In the genomic region with DNA sequence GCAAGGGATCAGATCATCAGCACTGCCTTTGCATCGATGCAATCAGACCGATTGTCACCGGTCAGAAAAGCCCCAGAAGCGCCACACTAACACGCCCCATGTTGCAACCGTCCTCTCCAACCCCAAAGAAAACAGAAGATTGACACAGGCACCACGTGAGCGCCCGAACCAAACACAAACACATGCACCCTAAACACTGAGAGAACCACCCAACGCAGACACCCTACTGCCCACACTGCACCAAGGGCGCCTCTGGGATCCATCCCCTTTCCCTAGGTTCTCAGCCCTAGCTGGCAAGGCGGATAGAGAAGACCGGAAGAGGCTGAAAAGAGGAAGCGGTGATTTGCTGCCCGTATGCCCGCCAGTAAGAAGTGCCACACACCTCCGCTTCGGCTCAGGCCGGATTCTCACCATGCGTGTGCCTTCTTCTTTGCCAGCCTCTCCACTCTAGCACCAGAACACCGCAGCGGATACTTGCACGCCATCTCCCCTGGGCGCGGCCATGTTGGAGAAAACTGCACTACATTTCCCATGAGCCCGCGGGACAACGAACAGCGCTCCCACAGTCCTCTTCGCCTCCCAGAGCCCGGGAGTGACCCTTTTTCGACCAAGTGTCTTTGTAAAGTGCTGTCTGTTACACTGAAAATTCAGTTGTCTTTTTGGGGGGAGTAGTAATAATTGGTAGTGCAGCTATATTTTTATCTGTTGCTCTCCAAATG, we compare ENCODE assay signal across 8 cellular contexts. TPM values are rescaled to one million over a fixed set of nuclear protein-coding genes. Genes with fewer than 3 reads are reported as not detected.
DNase-seq lines count a peak whose midpoint lies in the region; ATAC-seq and TF ChIP-seq lines count a peak whose summit lies in the region.

Gene ALKBH8 (minus strand): TSS at position 517 of the 719 bp plus-strand sequence. CDS start 4,842 bp downstream, outside the sequence.

- H3K4me1 ChIP-seq in IMR-90 (ENCODE audit: control insufficient read depth, insufficient read depth, low read length) (peaks cover 7% of the 10 kb centered on the region), Peyer's patch (peaks cover 0 to 25% (median 2%) of the 10 kb centered on the region in 4 donors)

- intact Hi-C loops in IMR-90 (cut with micrococcal nuclease): loop anchor here (10.0 kb wide), 1 partner anchor 1089 kb away; no protein-coding TSS in a partner anchor

- H3K27ac ChIP-seq in IMR-90 (ENCODE audit: insufficient read depth, low read length) (peak within 1 kb of the TSS; percentile 84), Peyer's patch (peak within 1 kb of the TSS; percentile 74 to 79 (median 77))

- peak within 1 kb of the TSS; percentile 46; the same call in 1 of the 3 replicates for H2BK15ac ChIP-seq in IMR-90 (ENCODE audit: low read depth, low read length)

- CTCF ChIA-PET in IMR-90 (lab: Yijun Ruan, JAX): interaction anchor here (2.0 kb wide), 1 partner anchor 16 kb away, joined by 6 read pairs; no protein-coding TSS in a partner anchor

- peak; percentile 87 for ATAC-seq in GM21528 (IDR thresholded peaks at IDR 0.05; ENCODE audit: low FRiP score, unreplicated experiment)
- ATAC-seq in IMR-90 (ENCODE audit: low read depth): peak; percentile 92
- peak; percentile 79 for ATAC-seq in stimulated activated naive CD8-positive, alpha-beta T cell treated with anti-CD3 and anti-CD28 coated beads, Interleukin-15, Interleukin-2, amounts not matched to agents 100 U/mL and 50 U/mL, for 24 hours

- H3K27me3 ChIP-seq in IMR-90 (ENCODE audit: control insufficient read depth, insufficient read depth, low read length) (no peaks in the 10 kb centered on the region), Peyer's patch (no peaks in the 10 kb centered on the region)

- no peak within 1 kb of the TSS for H2AK5ac ChIP-seq in IMR-90 (ENCODE audit: low read depth, low read length)

- no peaks in the 10 kb centered on the region for H3K36me3 Mint-ChIP-seq in nephron (ENCODE audit: low read depth)

- peak within 1 kb of the TSS; percentile 77 for H2AK9ac ChIP-seq in IMR-90 (replicated peaks; ENCODE audit: low read depth, low read length, poor library complexity)

- WGBS in IMR-90 (ENCODE audit: extremely low coverage in 2 of 2, insufficient read length in 1 of 2), 2 experiments: 0% methylated on average over 15 of the region's 32 CpGs; no CpG with 5 or more reads in 1 of the 2 experiments

- in situ Hi-C loops in IMR-90 (cut with MboI; ENCODE audit: low sequenced_read_pairs): loop anchor here (5.0 kb wide), 1 partner anchor 127 kb away; no protein-coding TSS in a partner anchor

- dilution Hi-C loops in IMR-90 (cut with HindIII; ENCODE audit: low sequenced_read_pairs, unreplicated experiment): no loop called here

- H2BK120ac ChIP-seq in IMR-90 (ENCODE audit: low read depth, low read length): peak within 1 kb of the TSS; percentile 85

- peak within 1 kb of the TSS; percentile 94 for H3K4me2 ChIP-seq in IMR-90 (ENCODE audit: low read depth, low read length)

- peak within 1 kb of the TSS; percentile 94 for H3K14ac ChIP-seq in IMR-90 (replicated peaks; ENCODE audit: low read depth, low read length)

- peaks cover 5 to 16% of the 10 kb centered on the region in 2 experiments; a peak in 2 of 4 replicates for H3K79me1 ChIP-seq in IMR-90 (ENCODE audit: low read depth in 1 of 2, low read length in 2 of 2)

- peak within 1 kb of the TSS; percentile 85 for H3K4me3 ChIP-seq in IMR-90 (ENCODE audit: insufficient read depth, low read depth, low read length)
- H3K4me3 ChIP-seq in Peyer's patch: peak within 1 kb of the TSS; percentile 69 to 92 (median 82)
- H3K4me3 ChIP-seq in fibroblast of mammary gland (ENCODE audit: control insufficient read depth, low read depth, low read length): peak within 1 kb of the TSS; percentile 99

- H4K20me1 ChIP-seq in IMR-90 (ENCODE audit: insufficient read depth, low read length): no peaks in the 10 kb centered on the region

- H4K8ac ChIP-seq in IMR-90 (ENCODE audit: low read depth in 2 of 2, low read length in 2 of 2): peak within 1 kb of the TSS; percentile 85 to 88

- H3K9me1 ChIP-seq in IMR-90 (ENCODE audit: insufficient read depth, low read length): peaks cover 6% of the 10 kb centered on the region

- no TSS peak for BruUV-seq in IMR-90 (replicated peaks; lab: Mats Ljungman, UMichigan)

- peak within 1 kb of the TSS; percentile 40; the same call in 1 of the 2 replicates for H2BK20ac ChIP-seq in IMR-90 (ENCODE audit: low read depth, low read length)

- peaks cover 44% of the 10 kb centered on the region for H3K4me1 Mint-ChIP-seq in nephron

- peak within 1 kb of the TSS; percentile 92 for H4K5ac ChIP-seq in IMR-90 (ENCODE audit: low read depth, low read length)

- H3K23ac ChIP-seq in IMR-90 (ENCODE audit: low read depth, low read length): peak within 1 kb of the TSS; percentile 88

- no peaks in the 10 kb centered on the region for H3K27me3 Mint-ChIP-seq in nephron (ENCODE audit: low read depth)

- TF ChIP-seq RAD21 in IMR-90 (IDR thresholded peaks at IDR 0.05; ENCODE audit: low read length): no peak

- no peaks in the 10 kb centered on the region for H3K36me3 ChIP-seq in IMR-90 (ENCODE audit: control insufficient read depth, insufficient read depth, low read length)
- H3K36me3 ChIP-seq in Peyer's patch: no peaks in the 10 kb centered on the region

- POLR2A ChIA-PET in IMR-90 (lab: Charles Lee; ENCODE audit: unreplicated experiment): no interaction called here

- H3K9me3 Mint-ChIP-seq in nephron: no peaks in the 10 kb centered on the region

- H3K27ac Mint-ChIP-seq in nephron: peak within 1 kb of the TSS; percentile 73 to 95 (median 90)

- peak within 1 kb of the TSS; percentile 82 for H3K18ac ChIP-seq in IMR-90 (ENCODE audit: low read depth, low read length)

- TF ChIP-seq CTCF in IMR-90 (conservative IDR thresholded peaks at IDR 0.05; ENCODE audit: low read depth, low read length) (no peak), Peyer's patch (IDR thresholded peaks at IDR 0.05) (no peak), fibroblast of mammary gland (conservative IDR thresholded peaks at IDR 0.05; ENCODE audit: control insufficient read depth, insufficient read depth, low read depth, low read length) (no peak), nephron (IDR thresholded peaks at IDR 0.05; ENCODE audit: unreplicated experiment in 3 of 3) (no peak)

- no peaks in the 10 kb centered on the region for H3K9me3 ChIP-seq in IMR-90 (ENCODE audit: control insufficient read depth, insufficient read depth, low read length)
- no peaks in the 10 kb centered on the region for H3K9me3 ChIP-seq in Peyer's patch

- peak within 1 kb of the TSS; percentile 84 for H3K9ac ChIP-seq in IMR-90 (ENCODE audit: low read depth, low read length)

- peak within 1 kb of the TSS; percentile 91 for H2AFZ ChIP-seq in IMR-90 (replicated peaks; ENCODE audit: low read length, poor library complexity)

- peak within 1 kb of the TSS; percentile 96 to 98 (median 96) for H3K4me3 Mint-ChIP-seq in nephron

- DNase-seq in DMS153 treated with DMSO at 0.1 percent for 48 hours (lab: John Stamatoyannopoulos, UW; ENCODE audit: unreplicated experiment): peak; percentile 56
- DNase-seq in IMR-90: peak; percentile 58
- DNase-seq in Peyer's patch: peak; percentile 78 to 89 (median 80)
- DNase-seq in activated T-helper 1 cell treated with Interleukin-2 at 50 U/mL for 16 hours (ENCODE audit: low read depth): peak; percentile 62
- DNase-seq in fibroblast of mammary gland (ENCODE audit: low read depth): peak; percentile 56
- peak; percentile 80 for DNase-seq in stimulated activated naive CD8-positive, alpha-beta T cell treated with anti-CD3 and anti-CD28 coated beads, Interleukin-15, Interleukin-2, amounts not matched to agents 100 U/mL and 50 U/mL, for 24 hours

- peak within 1 kb of the TSS; percentile 89 for H3K4ac ChIP-seq in IMR-90 (ENCODE audit: low read depth, low read length)

- H4K91ac ChIP-seq in IMR-90 (ENCODE audit: insufficient read depth, low read depth, low read length): peak within 1 kb of the TSS; percentile 85

- peak within 1 kb of the TSS; percentile 77 for H2BK5ac ChIP-seq in IMR-90 (ENCODE audit: low read depth, low read length, poor library complexity, severe bottlenecking)

- H3K56ac ChIP-seq in IMR-90 (ENCODE audit: extremely low read depth, insufficient read depth, low read length): peak within 1 kb of the TSS; percentile 81

- TF ChIP-seq POLR2A in IMR-90 (IDR thresholded peaks at IDR 0.05; ENCODE audit: low read depth, low read length) (no peak), Peyer's patch (IDR thresholded peaks at IDR 0.05) (peak in 1 of 2 donors; percentile 10)

TF ChIP-seq in IMR-90, 13 proteins besides CTCF, POLR2A, EP300 and RAD21:
- no peak for TF ChIP-seq CHD1 (IDR thresholded peaks at IDR 0.05; ENCODE audit: low read depth, low read length)
- TF ChIP-seq, protein P1, sequence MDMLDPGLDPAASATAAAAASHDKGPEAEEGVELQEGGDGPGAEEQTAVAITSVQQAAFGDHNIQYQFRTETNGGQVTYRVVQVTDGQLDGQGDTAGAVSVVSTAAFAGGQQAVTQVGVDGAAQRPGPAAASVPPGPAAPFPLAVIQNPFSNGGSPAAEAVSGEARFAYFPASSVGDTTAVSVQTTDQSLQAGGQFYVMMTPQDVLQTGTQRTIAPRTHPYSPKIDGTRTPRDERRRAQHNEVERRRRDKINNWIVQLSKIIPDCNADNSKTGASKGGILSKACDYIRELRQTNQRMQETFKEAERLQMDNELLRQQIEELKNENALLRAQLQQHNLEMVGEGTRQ (IDR thresholded peaks at IDR 0.05; ENCODE audit: low read depth, low read length): peak; percentile 63
- TF ChIP-seq MAFK (IDR thresholded peaks at IDR 0.05; ENCODE audit: low read depth, low read length): no peak
- TF ChIP-seq MXI1 (IDR thresholded peaks at IDR 0.05; ENCODE audit: borderline replicate concordance, low read depth, low read length): peak; percentile 98
- TF ChIP-seq NFE2L2 (IDR thresholded peaks at IDR 0.05; ENCODE audit: low read depth, low read length): no peak
- TF ChIP-seq CEBPB (IDR thresholded peaks at IDR 0.05; ENCODE audit: low read depth, low read length): peak; percentile 78

RNA-seq across cellular contexts. Expression of gene ALKBH8, which starts in this region (rescaled TPM):
- 6.6 and 12.5 TPM in 2 replicates for total RNA-seq in IMR-90 (2012; rRNA removed)
- polyA plus RNA-seq in IMR-90 (2012; rRNA removed): 2.4 and 3.0 TPM in 2 replicates
- 0.44 and 0.47 TPM in 2 replicates for polyA plus RNA-seq in IMR-90 (2012; cell fraction: cytosol; rRNA removed)
- 0.64 and 3.9 TPM in 2 replicates for polyA plus RNA-seq in IMR-90 (2012; cell fraction: nucleus; rRNA removed; ENCODE audit: low replicate concordance)
- 10 to 100 TPM in 1 of 4 donors, 1 to 10 TPM in 3; 1.8 to 15.7 (median 4.8) TPM for total RNA-seq in Peyer's patch

Comparison
In these comparisons a context has a peak if more than half of its experiments do, and no peak if none do; other contexts are left out.
1. Peak in every context shown above with its lines: DNase-seq, ATAC-seq, H3K4me3 ChIP-seq and H3K27ac ChIP-seq.